In genomic region chr11:130315354-130315970, GRCh38 we compare ENCODE assay signal across 8 cellular contexts. TPM values are rescaled to one million over a fixed set of nuclear protein-coding genes. Genes with fewer than 3 reads are reported as not detected.
DNase-seq lines count a peak whose midpoint lies in the region; ATAC-seq and TF ChIP-seq lines count a peak whose summit lies in the region.

No MANE protein-coding gene starts in this region.

- ATAC-seq in HG02610 (IDR thresholded peaks at IDR 0.05; ENCODE audit: unreplicated experiment): peak; percentile 36
- ATAC-seq in activated naive CD8-positive, alpha-beta T cell treated with anti-CD3 and anti-CD28 coated beads, Interleukin-2, amount 10 ng/mL, durations not matched to agents 7 days and 5 days (ENCODE audit: low read depth): peak; percentile 33

- H3K9me3 Mint-ChIP-seq in activated naive CD8-positive, alpha-beta T cell treated with anti-CD3 and anti-CD28 coated beads, Interleukin-2, amount 10 ng/mL, durations not matched to agents 7 days and 5 days: peaks cover 2% of the 10 kb centered on the region

- peak overlapping the region; percentile 93 to 98 (median 94) for H3K27ac ChIP-seq in Peyer's patch

- H3K27ac Mint-ChIP-seq in activated naive CD8-positive, alpha-beta T cell treated with anti-CD3 and anti-CD28 coated beads, Interleukin-2, amount 10 ng/mL, durations not matched to agents 7 days and 5 days: peak overlapping the region; percentile 93

- TF ChIP-seq POLR2A in Peyer's patch (IDR thresholded peaks at IDR 0.05): no peak

- TF ChIP-seq CTCF in GM10266 (IDR thresholded peaks at IDR 0.05; ENCODE audit: control insufficient read depth, insufficient read depth, low read depth, missing control alignments): peak; percentile 46
- TF ChIP-seq CTCF in Peyer's patch (IDR thresholded peaks at IDR 0.05): peak in 3 of 6 experiments; percentile 26 to 40 (median 39)

- peaks cover 20% of the 10 kb centered on the region for H3K4me1 Mint-ChIP-seq in activated naive CD8-positive, alpha-beta T cell treated with anti-CD3 and anti-CD28 coated beads, Interleukin-2, amount 10 ng/mL, durations not matched to agents 7 days and 5 days

- POLR2A ChIA-PET in activated naive CD8-positive, alpha-beta T cell treated with anti-CD3 and anti-CD28 coated beads, Interleukin-2, amount 10 ng/mL, durations not matched to agents 7 days and 5 days (lab: Charles Lee): no interaction called here

- DNase-seq in GM10266 (ENCODE audit: extremely low spot score): peak; percentile 71
- peak; percentile 57 to 74 (median 71) for DNase-seq in Peyer's patch
- peak; percentile 63 for DNase-seq in activated naive CD8-positive, alpha-beta T cell treated with anti-CD3 and anti-CD28 coated beads, Interleukin-2, amount 10 ng/mL, durations not matched to agents 7 days and 5 days
- peak; percentile 25 to 34 (median 34) for DNase-seq in stimulated activated CD4-positive, alpha-beta T cell treated with anti-CD3 and anti-CD28 coated beads, Interleukin-12 subunit alpha, Interleukin-12 subunit beta, amount 100 ng/mL, for 48 hours (ENCODE audit: low read depth in 2 of 3, low spot score in 1 of 3)
- DNase-seq in NCI-H128 (lab: John Stamatoyannopoulos, UW; ENCODE audit: unreplicated experiment): no peak
- no peak for DNase-seq in NCI-H1048 (lab: John Stamatoyannopoulos, UW)

- H3K36me3 ChIP-seq in Peyer's patch (no peaks in the 10 kb centered on the region), iPS-15b (ENCODE audit: control insufficient read depth, insufficient read depth, low read length) (no peaks in the 10 kb centered on the region)

- no peaks in the 10 kb centered on the region for H3K27me3 Mint-ChIP-seq in activated naive CD8-positive, alpha-beta T cell treated with anti-CD3 and anti-CD28 coated beads, Interleukin-2, amount 10 ng/mL, durations not matched to agents 7 days and 5 days

- peak overlapping the region; percentile 75 to 98 (median 80) for H3K4me3 ChIP-seq in Peyer's patch
- H3K4me3 ChIP-seq in iPS-15b (ENCODE audit: low read depth, low read length): peak overlapping the region; percentile 83

- H3K4me1 ChIP-seq in Peyer's patch (peaks cover 0 to 23% (median 4%) of the 10 kb centered on the region in 4 donors), iPS-15b (ENCODE audit: control insufficient read depth, insufficient read depth, low read length) (peaks cover 8% of the 10 kb centered on the region)

- H3K27me3 ChIP-seq in Peyer's patch (no peaks in the 10 kb centered on the region), iPS-15b (ENCODE audit: control insufficient read depth, insufficient read depth, low read length) (no peaks in the 10 kb centered on the region)

- H3K4me3 Mint-ChIP-seq in activated naive CD8-positive, alpha-beta T cell treated with anti-CD3 and anti-CD28 coated beads, Interleukin-2, amount 10 ng/mL, durations not matched to agents 7 days and 5 days: peak overlapping the region; percentile 85

- H3K36me3 Mint-ChIP-seq in activated naive CD8-positive, alpha-beta T cell treated with anti-CD3 and anti-CD28 coated beads, Interleukin-2, amount 10 ng/mL, durations not matched to agents 7 days and 5 days: no peaks in the 10 kb centered on the region

- H3K9ac ChIP-seq in iPS-15b (ENCODE audit: low read depth, low read length): no peak overlapping the region

- H3K9me3 ChIP-seq in Peyer's patch (no peaks in the 10 kb centered on the region), iPS-15b (ENCODE audit: control insufficient read depth, insufficient read depth, low read length) (no peaks in the 10 kb centered on the region)

RNA-seq across cellular contexts. Expression of gene ZBTB44, which starts 0.7 kb away (rescaled TPM):
- total RNA-seq in Peyer's patch: 100 to 1,000 TPM in 1 of 4 donors, 10 to 100 TPM in 3; 39.2 to 113 (median 45.8) TPM
- total RNA-seq in activated naive CD8-positive, alpha-beta T cell treated with anti-CD3 and anti-CD28 coated beads, Interleukin-2, amount 10 ng/mL, durations not matched to agents 7 days and 5 days: 10 to 100 TPM; 53.9 to 60.7 TPM

Comparison
In these comparisons a context has a peak if more than half of its experiments do, and no peak if none do; other contexts are left out.
1. DNase-seq: peak in GM10266 (single experiment), Peyer's patch (3 of 3), activated naive CD8-positive, alpha-beta T cell treated with anti-CD3 and anti-CD28 coated beads, Interleukin-2, amount 10 ng/mL, durations not matched to agents 7 days and 5 days (single experiment) and stimulated activated CD4-positive, alpha-beta T cell treated with anti-CD3 and anti-CD28 coated beads, Interleukin-12 subunit alpha, Interleukin-12 subunit beta, amount 100 ng/mL, for 48 hours (3 of 3); none in NCI-H128 (single experiment) and NCI-H1048 (single experiment).